Comparison of ENCODE assay signal across 25 cellular contexts in the genomic region with DNA sequence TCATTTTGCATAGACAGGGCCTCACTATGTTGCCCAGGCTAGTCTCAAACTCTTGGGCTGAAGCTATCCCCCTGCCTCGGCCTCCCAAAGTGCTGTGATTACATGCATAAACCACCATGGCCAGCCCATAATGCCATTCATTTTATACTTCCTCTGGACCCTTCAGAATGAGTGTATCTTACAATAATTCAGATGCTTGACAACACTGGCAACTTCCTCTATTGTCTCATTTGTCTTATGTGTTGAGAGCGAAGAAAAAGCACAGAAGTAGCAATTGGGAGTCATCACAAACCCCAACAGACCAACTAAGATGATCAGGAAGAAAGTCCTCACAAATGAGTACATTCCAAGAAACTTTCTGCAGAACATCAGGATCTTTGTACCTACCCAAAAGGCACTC.
DNase-seq lines count a peak whose midpoint lies in the region; ATAC-seq, FAIRE-seq and TF ChIP-seq lines count a peak whose summit lies in the region.
"Had no signal": no experiment of that assay in that cellular context is flagged by ENCODE, and none has a peak within 500 bp of the region (broad histone marks: within the 10 kb centered on the region; RNA-seq: fewer than 3 reads in every experiment).

No MANE protein-coding gene starts in this region.

- no peaks in the 10 kb centered on the region for H4K20me1 ChIP-seq in GM12878 (ENCODE audit: control insufficient read depth, insufficient read depth)

- peaks cover 11% of the 10 kb centered on the region for H3K36me3 Mint-ChIP-seq in T-helper 2 cell treated with Interferon-gamma antibody and Interleukin-4, amounts not matched to agents 5 μg/mL and 100 μg/mL, for 36 hours (ENCODE audit: low read depth)
- H3K36me3 Mint-ChIP-seq in progenitor cell of endocrine pancreas (ENCODE audit: insufficient read depth): peaks cover 4% of the 10 kb centered on the region

- H2AFZ ChIP-seq in GM12878 (ENCODE audit: control insufficient read depth, low read depth, low read length): no peak overlapping the region
- H2AFZ ChIP-seq: PC-9 had no signal

- FAIRE-seq in GM12878 (lab: Jason Lieb, UNC) (no peak), urothelium cell line (lab: Jason Lieb, UNC) (no peak)
- FAIRE-seq: bronchial epithelial cell, TTC549 had no signal

- H3K36me3 ChIP-seq in GM12878 (ENCODE audit: control insufficient read depth in 2 of 2, insufficient read depth in 2 of 2, low read length in 1 of 2): no peaks in the 10 kb centered on the region
- H3K36me3 ChIP-seq: esophagus muscularis mucosa, upper lobe of right lung had no signal

- BruUV-seq in GM12878 (replicated peaks; lab: Mats Ljungman, UMichigan): no TSS peak

- ATAC-seq in GM12878 (no peak), GM18868 (IDR thresholded peaks at IDR 0.05; ENCODE audit: unreplicated experiment) (no peak)
- ATAC-seq: upper lobe of right lung had no signal

- H3K27me3 Mint-ChIP-seq in T-helper 2 cell treated with Interferon-gamma antibody and Interleukin-4, amounts not matched to agents 5 μg/mL and 100 μg/mL, for 36 hours (ENCODE audit: low read depth): no peaks in the 10 kb centered on the region
- H3K27me3 Mint-ChIP-seq in progenitor cell of endocrine pancreas: no peaks in the 10 kb centered on the region
- H3K27me3 Mint-ChIP-seq: CD4-positive, alpha-beta T cell had no signal

- H3K4me2 ChIP-seq in GM12878 (ENCODE audit: control insufficient read depth, insufficient read depth): no peak overlapping the region

- H3K4me1 ChIP-seq in GM12878 (ENCODE audit: control insufficient read depth, insufficient read depth, low read length): peaks cover 33% of the 10 kb centered on the region

- no peaks in the 10 kb centered on the region for H3K9me3 ChIP-seq in GM12878 (replicated peaks; ENCODE audit: control insufficient read depth, insufficient read depth, low read length)
- H3K9me3 ChIP-seq: esophagus muscularis mucosa, SK-N-SH, upper lobe of right lung had no signal

- intact Hi-C loops in GM12878 (cut with micrococcal nuclease; ENCODE audit: unreplicated experiment): no loop called here

- SMC1A ChIA-PET in GM12878 (lab: Charles Lee; ENCODE audit: uncharacterized antibody, unreplicated experiment): interaction anchor here (0.7 to 9.8 kb wide), 12 partner anchors 10 to 90 kb away, joined by 3 to 98 read pairs (median 4); no protein-coding TSS in a partner anchor

- TF ChIP-seq POLR2A in NB4 (IDR thresholded peaks at IDR 0.05; ENCODE audit: extremely low read depth, insufficient read length) (no peak), GM12878 (IDR thresholded peaks at IDR 0.05; ENCODE audit: low read depth, low read length) (no peak)

- CTCF ChIA-PET in GM12878 (lab: Yijun Ruan, JAX): interaction anchor here (1.0 kb wide), 1 partner anchor 102 kb away, joined by 4 read pairs; no protein-coding TSS in a partner anchor

- RAD21 ChIA-PET in GM12878 (lab: Charles Lee; ENCODE audit: unreplicated experiment): interaction anchor here (0.8 to 7.2 kb wide), 5 partner anchors 17 to 248 kb away, joined by 3 to 59 read pairs (median 3); no protein-coding TSS in a partner anchor

- no peak for DNase-seq in T-helper 2 cell treated with Interferon-gamma antibody and Interleukin-4, amounts not matched to agents 5 μg/mL and 100 μg/mL, for 36 hours (ENCODE audit: low spot score)
- DNase-seq in T-helper 2 cell (no peak), NB4 (ENCODE audit: low read depth) (peak; percentile 46), GM12878 (ENCODE audit: low read depth, low spot score) (no peak), progenitor cell of endocrine pancreas (ENCODE audit: low spot score, unreplicated experiment) (no peak), urothelium cell line (ENCODE audit: low spot score) (no peak), GM10266 (ENCODE audit: extremely low spot score) (no peak)
- DNase-seq: 8988T; activated naive CD4-positive, alpha-beta T cell treated with anti-CD3 and anti-CD28 coated beads, Interleukin-2, amount 50 U/mL, for 16 hours; activated T-cell treated with anti-CD3 and anti-CD28 coated beads for 4 hours; CD4-positive, alpha-beta T cell; DMS53; H9; immature natural killer cell; NCI-H2029 treated with DMSO at 0.1 percent for 48 hours; NCI-H524 treated with DMSO at 0.1 percent for 48 hours; PC-9; SK-N-SH; stimulated activated naive CD4-positive, alpha-beta T cell; upper lobe of right lung had no signal

- no peak for TF ChIP-seq RAD21 in GM12878 (IDR thresholded peaks at IDR 0.05; ENCODE audit: insufficient read depth, low read depth, low read length)

- no peaks in the 10 kb centered on the region for H3K27me3 ChIP-seq in GM12878 (replicated peaks in 1 of 2; ENCODE audit: control insufficient read depth in 2 of 2, insufficient read depth in 2 of 2, low read length in 1 of 2)
- H3K27me3 ChIP-seq: upper lobe of right lung had no signal

- H3K9me3 Mint-ChIP-seq in T-helper 2 cell treated with Interferon-gamma antibody and Interleukin-4, amounts not matched to agents 5 μg/mL and 100 μg/mL, for 36 hours: no peaks in the 10 kb centered on the region
- no peaks in the 10 kb centered on the region for H3K9me3 Mint-ChIP-seq in progenitor cell of endocrine pancreas (ENCODE audit: low read depth)
- H3K9me3 Mint-ChIP-seq: CD4-positive, alpha-beta T cell; H9; immature natural killer cell had no signal

- H3K4me3 ChIP-seq in NB4 (ENCODE audit: low read depth, low read length) (no peak overlapping the region), GM12878 (no peak overlapping the region)
- H3K4me3 ChIP-seq: esophagus muscularis mucosa, lung, PC-9, upper lobe of right lung had no signal

- no peak for TF ChIP-seq EP300 in GM12878 (IDR thresholded peaks at IDR 0.05; ENCODE audit: borderline replicate concordance in 1 of 2, control insufficient read depth in 1 of 2, low read depth in 2 of 2, low read length in 2 of 2)

- H3K4me1 Mint-ChIP-seq in T-helper 2 cell treated with Interferon-gamma antibody and Interleukin-4, amounts not matched to agents 5 μg/mL and 100 μg/mL, for 36 hours (ENCODE audit: low read depth): peaks cover 49% of the 10 kb centered on the region
- peaks cover 76% of the 10 kb centered on the region for H3K4me1 Mint-ChIP-seq in progenitor cell of endocrine pancreas (ENCODE audit: low read depth)

- H3K79me2 ChIP-seq in GM12878 (ENCODE audit: control insufficient read depth, insufficient read depth, low read length): peaks cover 34% of the 10 kb centered on the region

- H3K27ac Mint-ChIP-seq in T-helper 2 cell treated with Interferon-gamma antibody and Interleukin-4, amounts not matched to agents 5 μg/mL and 100 μg/mL, for 36 hours: peak overlapping the region; percentile 34
- H3K27ac Mint-ChIP-seq in progenitor cell of endocrine pancreas: peak overlapping the region; percentile 27
- H3K27ac Mint-ChIP-seq: CD4-positive, alpha-beta T cell had no signal

- H3K9ac ChIP-seq in GM12878 (ENCODE audit: control insufficient read depth, insufficient read depth, low read length): no peak overlapping the region
- H3K9ac ChIP-seq: SK-N-SH had no signal

- TF ChIP-seq CTCF in NB4 (IDR thresholded peaks at IDR 0.05; ENCODE audit: low read depth, low read length) (no peak), GM12878 (IDR thresholded peaks at IDR 0.05 in 2 of 3, conservative IDR thresholded peaks at IDR 0.05 in 1 of 3; ENCODE audit: control insufficient read depth in 2 of 3, extremely low read depth in 1 of 3, insufficient read depth in 1 of 3, low read depth in 3 of 3, low read length in 3 of 3) (no peak), progenitor cell of endocrine pancreas (IDR thresholded peaks at IDR 0.05; ENCODE audit: unreplicated experiment) (no peak), GM10266 (IDR thresholded peaks at IDR 0.05; ENCODE audit: control insufficient read depth, insufficient read depth, low read depth, missing control alignments) (no peak)

- WGBS in GM12878 (ENCODE audit: insufficient coverage, insufficient replicate concordance, low lambda C conversion rate, missing lambda C conversion rate): 14% methylated on average over 2 of the region's 2 CpGs

- POLR2A ChIA-PET in GM12878 (lab: Charles Lee): interaction anchor here (1.0 to 1.9 kb wide), 3 partner anchors 24 to 76 kb away, joined by 3 to 5 read pairs (median 3); no protein-coding TSS in a partner anchor

- H3K27ac ChIP-seq in GM12878 (ENCODE audit: control insufficient read depth, insufficient read depth): no peak overlapping the region
- H3K27ac ChIP-seq: esophagus muscularis mucosa, PC-9, upper lobe of right lung had no signal

- in situ Hi-C loops in GM12878 (cut with MboI): no loop called here

- H3K4me3 Mint-ChIP-seq in T-helper 2 cell treated with Interferon-gamma antibody and Interleukin-4, amounts not matched to agents 5 μg/mL and 100 μg/mL, for 36 hours: no peak overlapping the region
- no peak overlapping the region for H3K4me3 Mint-ChIP-seq in progenitor cell of endocrine pancreas (ENCODE audit: low read depth)
- H3K4me3 Mint-ChIP-seq: CD4-positive, alpha-beta T cell; H9; immature natural killer cell had no signal

TF ChIP-seq in GM12878, 131 proteins besides CTCF, POLR2A, EP300 and RAD21 (continues in another document):
- TF ChIP-seq, protein P1, sequence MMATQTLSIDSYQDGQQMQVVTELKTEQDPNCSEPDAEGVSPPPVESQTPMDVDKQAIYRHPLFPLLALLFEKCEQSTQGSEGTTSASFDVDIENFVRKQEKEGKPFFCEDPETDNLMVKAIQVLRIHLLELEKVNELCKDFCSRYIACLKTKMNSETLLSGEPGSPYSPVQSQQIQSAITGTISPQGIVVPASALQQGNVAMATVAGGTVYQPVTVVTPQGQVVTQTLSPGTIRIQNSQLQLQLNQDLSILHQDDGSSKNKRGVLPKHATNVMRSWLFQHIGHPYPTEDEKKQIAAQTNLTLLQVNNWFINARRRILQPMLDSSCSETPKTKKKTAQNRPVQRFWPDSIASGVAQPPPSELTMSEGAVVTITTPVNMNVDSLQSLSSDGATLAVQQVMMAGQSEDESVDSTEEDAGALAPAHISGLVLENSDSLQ (IDR thresholded peaks at IDR 0.05): no peak
- TF ChIP-seq HDAC6 (IDR thresholded peaks at IDR 0.05; ENCODE audit: unreplicated experiment) (no peak), POLR2AphosphoS5 (IDR thresholded peaks at IDR 0.05; ENCODE audit: low read length) (no peak), ZNF24 (IDR thresholded peaks at IDR 0.05) (0 out of 2 replicates have a peak, but pooled peaks have one; percentile 18), SUPT20H (IDR thresholded peaks at IDR 0.05; ENCODE audit: borderline replicate concordance, control insufficient read depth, low read depth, low read length) (no peak), KDM1A (IDR thresholded peaks at IDR 0.05; ENCODE audit: borderline replicate concordance) (no peak)
